22 cellular contexts compared by ENCODE assay signal in genomic region chr5:158064331-158065123, GRCh38.
"Had no signal": no experiment of that assay in that cellular context is flagged by ENCODE, and none has a peak within 500 bp of the region (broad histone marks: within the 10 kb centered on the region; RNA-seq: fewer than 3 reads in every experiment).

No MANE protein-coding gene starts in this region.

- H3K9me3 ChIP-seq: gastroesophageal sphincter, left ventricle myocardium inferior, ovary, right atrium auricular region, sigmoid colon, thyroid gland, upper lobe of left lung had no signal

- DNase-seq: cortex of kidney; dorsolateral prefrontal cortex; effector CD8-positive, alpha-beta T cell; glutamatergic neuron; immature natural killer cell; left ventricle myocardium inferior; mesendoderm; naive thymus-derived CD8-positive, alpha-beta T cell; ovary; sigmoid colon; stimulated activated CD4-positive, alpha-beta T cell treated with anti-CD3 and anti-CD28 coated beads, Interleukin-12 subunit alpha, Interleukin-12 subunit beta, amount 100 ng/mL, for 4 hours; stimulated activated CD4-positive, alpha-beta T cell treated with anti-CD3 and anti-CD28 coated beads, Interleukin-2, amount 100 ng/mL, for 48 hours; stimulated activated naive CD4-positive, alpha-beta T cell treated with Interleukin-2 at 50 U/mL for 16 hours; thyroid gland; upper lobe of left lung had no signal

- H3K4me1 Mint-ChIP-seq: central memory CD8-positive, alpha-beta T cell had no signal

- H3K4me3 ChIP-seq: dorsolateral prefrontal cortex, gastroesophageal sphincter, left ventricle myocardium inferior, lung, ovary, right atrium auricular region, sigmoid colon, skin epidermis, thyroid gland, upper lobe of left lung had no signal

- H3K9me3 Mint-ChIP-seq: central memory CD8-positive, alpha-beta T cell; immature natural killer cell; naive thymus-derived CD8-positive, alpha-beta T cell had no signal

- H3K27me3 ChIP-seq: ovary, right atrium auricular region, sigmoid colon, thyroid gland, upper lobe of left lung had no signal

- H3K36me3 Mint-ChIP-seq: immature natural killer cell; naive thymus-derived CD8-positive, alpha-beta T cell had no signal

- FAIRE-seq: keratinocyte had no signal

- H3K4me1 ChIP-seq: thyroid gland, upper lobe of left lung had no signal

- H3K36me3 ChIP-seq: gastroesophageal sphincter, left ventricle myocardium inferior, ovary, right atrium auricular region, sigmoid colon, thyroid gland, upper lobe of left lung had no signal

- H3K27ac Mint-ChIP-seq: immature natural killer cell; naive thymus-derived CD8-positive, alpha-beta T cell had no signal

- H3K4me3 Mint-ChIP-seq: central memory CD8-positive, alpha-beta T cell; immature natural killer cell; naive thymus-derived CD8-positive, alpha-beta T cell; neural crest cell had no signal

- H3K27ac ChIP-seq: dorsolateral prefrontal cortex, gastroesophageal sphincter, left ventricle myocardium inferior, right atrium auricular region, sigmoid colon, thyroid gland, upper lobe of left lung had no signal
